1 cellular context compared by ENCODE assay signal in genomic region chr6:53158076-53158475, GRCh38. TPM values are rescaled to one million over a fixed set of nuclear protein-coding genes. Genes with fewer than 3 reads are reported as not detected.
"Had no signal": no experiment of that assay in that cellular context is flagged by ENCODE, and none has a peak within 500 bp of the region (broad histone marks: within the 10 kb centered on the region; RNA-seq: fewer than 3 reads in every experiment).

No MANE protein-coding gene starts in this region.

RNA-seq across cellular contexts. Expression of gene GCM1, which starts 9.4 kb away (rescaled TPM):
- total RNA-seq: G401 had no signal
